10 cellular contexts compared by ENCODE assay signal in genomic region chr17:37744633-37744927, GRCh38. TPM values are rescaled to one million over a fixed set of nuclear protein-coding genes. Genes with fewer than 3 reads are reported as not detected.
A peak's percentile ranks its signal among the peaks of the same experiment; 100 is the strongest.
DNase-seq lines count a peak whose midpoint lies in the region; ATAC-seq and TF ChIP-seq lines count a peak whose summit lies in the region.
"Had no signal": no experiment of that assay in that cellular context is flagged by ENCODE, and none has a peak within 500 bp of the region (broad histone marks: within the 10 kb centered on the region; RNA-seq: fewer than 3 reads in every experiment).

No MANE protein-coding gene starts in this region.

- H3K36me3 ChIP-seq in thoracic aorta = no peaks in the 10 kb centered on the region

- CTCF ChIA-PET in WTC11 (lab: Charles Lee) = interaction anchor here (0.6 to 2.9 kb wide), 8 partner anchors 20 to 824 kb away, joined by 3 to 20 read pairs (median 4); partner anchors contain the start of gene SYNRG
- CTCF ChIA-PET in MCF 10A (lab: Yijun Ruan, JAX) = interaction anchor here (0.5 kb wide), 1 partner anchor 95 kb away, joined by 4 read pairs; no protein-coding TSS in a partner anchor

- no peak overlapping the region for H3K27ac ChIP-seq in thoracic aorta

- no peak overlapping the region for H3K27ac Mint-ChIP-seq in activated T-cell treated with anti-CD3 and anti-CD28 coated beads, Interleukin-2, amount 50 U/mL, for 24 hours
- H3K27ac Mint-ChIP-seq in WTC11 = no peak overlapping the region
- H3K27ac Mint-ChIP-seq in MCF 10A (ENCODE audit: low read depth, unreplicated experiment) = no peak overlapping the region

- peaks cover 39% of the 10 kb centered on the region for H3K27me3 ChIP-seq in thoracic aorta (replicated peaks; ENCODE audit: insufficient read depth)

- ATAC-seq in WTC11 (no peak), left colon (peak; percentile 11), thoracic aorta (ENCODE audit: insufficient number of reproducible peaks, low FRiP score, low read depth) (no peak)

- no TSS peak for BruUV-seq in MCF 10A (replicated peaks; lab: Mats Ljungman, UMichigan)

- no peaks in the 10 kb centered on the region for H3K9me3 ChIP-seq in thoracic aorta

- intact Hi-C loops in left colon (cut with DNase I, micrococcal nuclease) = no loop called here
- intact Hi-C loops in MCF 10A (cut with micrococcal nuclease) = no loop called here

- peak overlapping the region; percentile 66 for H3K4me3 ChIP-seq in thoracic aorta

- TF ChIP-seq CTCF in WTC11 (IDR thresholded peaks at IDR 0.05) (no peak), thoracic aorta (IDR thresholded peaks at IDR 0.05) (no peak), MCF 10A (IDR thresholded peaks at IDR 0.05; ENCODE audit: unreplicated experiment) (no peak)

- peaks cover 20 to 38% of the 10 kb centered on the region in 2 donors for H3K4me1 ChIP-seq in thoracic aorta (ENCODE audit: control insufficient read depth in 1 of 2, low read depth in 2 of 2)

- H3K36me3 Mint-ChIP-seq in activated T-cell treated with anti-CD3 and anti-CD28 coated beads, Interleukin-2, amount 50 U/mL, for 24 hours (ENCODE audit: low read depth) = no peaks in the 10 kb centered on the region
- no peaks in the 10 kb centered on the region for H3K36me3 Mint-ChIP-seq in WTC11
- no peaks in the 10 kb centered on the region for H3K36me3 Mint-ChIP-seq in MCF 10A (ENCODE audit: insufficient read depth, unreplicated experiment)

- H3K4me3 Mint-ChIP-seq in activated T-cell treated with anti-CD3 and anti-CD28 coated beads, Interleukin-2, amount 50 U/mL, for 24 hours = peak overlapping the region; percentile 33
- H3K4me3 Mint-ChIP-seq in WTC11 (peak overlapping the region; percentile 81), MCF 10A (ENCODE audit: unreplicated experiment) (no peak overlapping the region)

- H3K9me3 Mint-ChIP-seq in activated T-cell treated with anti-CD3 and anti-CD28 coated beads, Interleukin-2, amount 50 U/mL, for 24 hours = no peaks in the 10 kb centered on the region
- no peaks in the 10 kb centered on the region for H3K9me3 Mint-ChIP-seq in WTC11
- H3K9me3 Mint-ChIP-seq in MCF 10A (ENCODE audit: unreplicated experiment) = no peaks in the 10 kb centered on the region

- no peak for DNase-seq in activated T-cell treated with anti-CD3 and anti-CD28 coated beads, Interleukin-2, amount 50 U/mL, for 24 hours
- DNase-seq in activated T-cell treated with anti-CD3 and anti-CD28 coated beads, Interleukin-2, amount 50 U/mL, for 48 hours = no peak
- DNase-seq in WTC11 (ENCODE audit: low spot score) (no peak), left colon (no peak), thoracic aorta (ENCODE audit: low spot score) (no peak), MCF 10A (ENCODE audit: unreplicated experiment) (no peak), nucleus accumbens (lab: John Stamatoyannopoulos, UW) (no peak)
- DNase-seq in activated CD8-positive, alpha-beta memory T cell treated with anti-CD3 and anti-CD28 coated beads for 24 hours = no peak

- peaks cover 29% of the 10 kb centered on the region for H3K4me1 Mint-ChIP-seq in activated T-cell treated with anti-CD3 and anti-CD28 coated beads, Interleukin-2, amount 50 U/mL, for 24 hours (ENCODE audit: low read depth)
- peaks cover 24% of the 10 kb centered on the region for H3K4me1 Mint-ChIP-seq in WTC11
- no peaks in the 10 kb centered on the region for H3K4me1 Mint-ChIP-seq in MCF 10A (ENCODE audit: insufficient read depth, unreplicated experiment)

- H3K27me3 Mint-ChIP-seq in activated T-cell treated with anti-CD3 and anti-CD28 coated beads, Interleukin-2, amount 50 U/mL, for 24 hours = peaks cover 87% of the 10 kb centered on the region
- H3K27me3 Mint-ChIP-seq in WTC11 (ENCODE audit: low read depth) = peaks cover 96% of the 10 kb centered on the region
- peaks cover 86% of the 10 kb centered on the region for H3K27me3 Mint-ChIP-seq in MCF 10A (ENCODE audit: insufficient read depth, unreplicated experiment)

- POLR2A ChIA-PET in WTC11 (lab: Charles Lee) (interaction anchor here (0.6 kb wide), 1 partner anchor 136 kb away, joined by 4 read pairs; the partner anchor contains the start of gene SYNRG), MCF 10A (lab: Yijun Ruan, JAX) (no interaction called here)

TF ChIP-seq in WTC11, 78 proteins besides CTCF, POLR2A, EP300 and RAD21:
- TF ChIP-seq ZNF219 (CRISPR knock-in tag; IDR thresholded peaks at IDR 0.05; ENCODE audit: borderline replicate concordance) = no peak
- TF ChIP-seq EMX1 (CRISPR knock-in tag; IDR thresholded peaks at IDR 0.05) = no peak
- TF ChIP-seq, protein P1, sequence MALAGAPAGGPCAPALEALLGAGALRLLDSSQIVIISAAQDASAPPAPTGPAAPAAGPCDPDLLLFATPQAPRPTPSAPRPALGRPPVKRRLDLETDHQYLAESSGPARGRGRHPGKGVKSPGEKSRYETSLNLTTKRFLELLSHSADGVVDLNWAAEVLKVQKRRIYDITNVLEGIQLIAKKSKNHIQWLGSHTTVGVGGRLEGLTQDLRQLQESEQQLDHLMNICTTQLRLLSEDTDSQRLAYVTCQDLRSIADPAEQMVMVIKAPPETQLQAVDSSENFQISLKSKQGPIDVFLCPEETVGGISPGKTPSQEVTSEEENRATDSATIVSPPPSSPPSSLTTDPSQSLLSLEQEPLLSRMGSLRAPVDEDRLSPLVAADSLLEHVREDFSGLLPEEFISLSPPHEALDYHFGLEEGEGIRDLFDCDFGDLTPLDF (CRISPR knock-in tag; IDR thresholded peaks at IDR 0.05) = no peak
- TF ChIP-seq ARID4B (CRISPR knock-in tag; IDR thresholded peaks at IDR 0.05; ENCODE audit: borderline replicate concordance) = no peak
- no peak for TF ChIP-seq ZNF317 (CRISPR knock-in tag; IDR thresholded peaks at IDR 0.05; ENCODE audit: borderline replicate concordance, low read depth)
- TF ChIP-seq, protein P2, sequence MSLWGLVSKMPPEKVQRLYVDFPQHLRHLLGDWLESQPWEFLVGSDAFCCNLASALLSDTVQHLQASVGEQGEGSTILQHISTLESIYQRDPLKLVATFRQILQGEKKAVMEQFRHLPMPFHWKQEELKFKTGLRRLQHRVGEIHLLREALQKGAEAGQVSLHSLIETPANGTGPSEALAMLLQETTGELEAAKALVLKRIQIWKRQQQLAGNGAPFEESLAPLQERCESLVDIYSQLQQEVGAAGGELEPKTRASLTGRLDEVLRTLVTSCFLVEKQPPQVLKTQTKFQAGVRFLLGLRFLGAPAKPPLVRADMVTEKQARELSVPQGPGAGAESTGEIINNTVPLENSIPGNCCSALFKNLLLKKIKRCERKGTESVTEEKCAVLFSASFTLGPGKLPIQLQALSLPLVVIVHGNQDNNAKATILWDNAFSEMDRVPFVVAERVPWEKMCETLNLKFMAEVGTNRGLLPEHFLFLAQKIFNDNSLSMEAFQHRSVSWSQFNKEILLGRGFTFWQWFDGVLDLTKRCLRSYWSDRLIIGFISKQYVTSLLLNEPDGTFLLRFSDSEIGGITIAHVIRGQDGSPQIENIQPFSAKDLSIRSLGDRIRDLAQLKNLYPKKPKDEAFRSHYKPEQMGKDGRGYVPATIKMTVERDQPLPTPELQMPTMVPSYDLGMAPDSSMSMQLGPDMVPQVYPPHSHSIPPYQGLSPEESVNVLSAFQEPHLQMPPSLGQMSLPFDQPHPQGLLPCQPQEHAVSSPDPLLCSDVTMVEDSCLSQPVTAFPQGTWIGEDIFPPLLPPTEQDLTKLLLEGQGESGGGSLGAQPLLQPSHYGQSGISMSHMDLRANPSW (CRISPR knock-in tag; conservative IDR thresholded peaks at IDR 0.05; ENCODE audit: low read depth) = no peak

RNA-seq across cellular contexts. Expression of gene HNF1B, which starts 0.3 kb away (rescaled TPM):
- total RNA-seq in WTC11 (2021) = 0.14 to 0.26 TPM (median 0.23 TPM) in 3 replicates
- total RNA-seq in left colon = 10 to 100 TPM; 40.6 to 42.8 TPM
- total RNA-seq in thoracic aorta = not detected
- total RNA-seq in MCF 10A (2022) = not detected in 2 replicates
- total RNA-seq: dermis microvascular lymphatic vessel endothelial cell, lower leg skin had no signal

Comparison
In these comparisons a context has a peak if more than half of its experiments do, and no peak if none do; other contexts are left out.
1. RNA of gene HNF1B, which starts 0.3 kb away (total RNA-seq): 40.6 to 42.8 TPM in left colon; 0.14 to 0.26 TPM in WTC11, not detected in thoracic aorta and not detected in MCF 10A; every median in the first group is over 10 times any median in the second.